ENCODE assay signal across 8 cellular contexts in genomic region chr1:21289700-21290545, GRCh38. TPM values are rescaled to one million over a fixed set of nuclear protein-coding genes. Genes with fewer than 3 reads are reported as not detected.
DNase-seq lines count a peak whose midpoint lies in the region; ATAC-seq, FAIRE-seq and TF ChIP-seq lines count a peak whose summit lies in the region.

ECE1 (minus strand) TSS chr1:21290463; CDS start chr1:21290414, 49 bp downstream.

- H3K79me2 ChIP-seq in Loucy (ENCODE audit: insufficient read depth, low read length) = no peaks in the 10 kb centered on the region
- H3K79me2 ChIP-seq in H1 (ENCODE audit: control insufficient read depth in 1 of 2, insufficient read depth in 2 of 2, low read length in 2 of 2) = no peaks in the 10 kb centered on the region; a peak in 1 of 4 replicates

- H3K9me3 ChIP-seq in CD8-positive, alpha-beta memory T cell (ENCODE audit: low read length) = no peaks in the 10 kb centered on the region
- H3K9me3 ChIP-seq in Loucy (ENCODE audit: insufficient read depth, low read depth, low read length) (no peaks in the 10 kb centered on the region), H1 (ENCODE audit: insufficient read depth in 2 of 2, low read depth in 1 of 2, low read length in 1 of 2) (no peaks in the 10 kb centered on the region), mononuclear cell (ENCODE audit: low read depth, low read length) (no peaks in the 10 kb centered on the region)

- ATAC-seq in HG02678 (IDR thresholded peaks at IDR 0.05; ENCODE audit: unreplicated experiment) = no peak

- peak; percentile 42 to 71 (median 48) for DNase-seq in CD8-positive, alpha-beta memory T cell
- DNase-seq in activated CD4-positive, alpha-beta T cell treated with anti-CD3 and anti-CD28 coated beads, Interleukin-2, amount 50 U/mL, for 48 hours = peak; percentile 51 to 55
- DNase-seq in H1 (ENCODE audit: low read depth in 1 of 2, low spot score in 2 of 2) = peak in 1 of 2 experiments; percentile 80
- no peak for DNase-seq in NCI-H2107 treated with DMSO at 0.1 percent for 48 hours (lab: John Stamatoyannopoulos, UW; ENCODE audit: unreplicated experiment)

- H2AK5ac ChIP-seq in H1 (ENCODE audit: low read depth, low read length) = no peak within 1 kb of the TSS; the same call in 1 of the 2 replicates

- no peaks in the 10 kb centered on the region for H3K36me3 ChIP-seq in CD8-positive, alpha-beta memory T cell (ENCODE audit: insufficient read depth, low read length)
- H3K36me3 ChIP-seq in Loucy (ENCODE audit: insufficient read depth, low read length) (no peaks in the 10 kb centered on the region), H1 (ENCODE audit: control insufficient read depth in 2 of 4, insufficient read depth in 4 of 4, low read length in 3 of 4) (no peaks in the 10 kb centered on the region)

- peak within 1 kb of the TSS; percentile 95 for H4K91ac ChIP-seq in H1 (replicated peaks; ENCODE audit: insufficient read length, low read length)

- H3K9me3 Mint-ChIP-seq in CD8-positive, alpha-beta memory T cell = no peaks in the 10 kb centered on the region

- TF ChIP-seq POLR2A in H1 (IDR thresholded peaks at IDR 0.05; ENCODE audit: control extremely low read depth in 1 of 2, low read depth in 2 of 2, low read length in 2 of 2) = no peak

- H3K56ac ChIP-seq in H1 (replicated peaks; ENCODE audit: insufficient read length, low read depth, low read length) = no peak within 1 kb of the TSS

- H3K9ac ChIP-seq in Loucy (ENCODE audit: low read depth, low read length, poor library complexity, severe bottlenecking) = peak within 1 kb of the TSS; percentile 73
- H3K9ac ChIP-seq in H1 (replicated peaks in 1 of 4; ENCODE audit: extremely low read depth in 1 of 4, low read depth in 3 of 4, low read length in 3 of 4) = peak within 1 kb of the TSS in 3 of 4 experiments; percentile 13 to 67 (median 65); a peak in 3 of 7 replicates

- H2AFZ ChIP-seq in Loucy (ENCODE audit: low read length) (peak within 1 kb of the TSS; percentile 57), H1 (ENCODE audit: low read length) (peak within 1 kb of the TSS; percentile 47; the same call in 1 of the 2 replicates)

- peak within 1 kb of the TSS; percentile 69 for H3K4me2 ChIP-seq in Loucy (ENCODE audit: low read depth, low read length, poor library complexity, severe bottlenecking)
- peak within 1 kb of the TSS; percentile 86 to 87 for H3K4me2 ChIP-seq in H1 (ENCODE audit: insufficient read depth in 1 of 2, low read depth in 2 of 2, low read length in 2 of 2)

- H2BK5ac ChIP-seq in H1 (ENCODE audit: low read depth, low read length) = peak within 1 kb of the TSS; percentile 67; the same call in 1 of the 2 replicates

- H2BK15ac ChIP-seq in H1 (ENCODE audit: low read length) = peak within 1 kb of the TSS; percentile 95; the same call in 1 of the 2 replicates

- H2BK20ac ChIP-seq in H1 (ENCODE audit: low read length) = no peak within 1 kb of the TSS

- peaks cover 0 to 2% of the 10 kb centered on the region in 2 donors for H3K27me3 Mint-ChIP-seq in CD8-positive, alpha-beta memory T cell

- peak within 1 kb of the TSS; percentile 90 for H3K18ac ChIP-seq in H1 (ENCODE audit: extremely low read depth, low read length)

- no peak within 1 kb of the TSS; the same call in 1 of the 2 replicates for H4K8ac ChIP-seq in H1 (ENCODE audit: extremely low read depth, insufficient read depth, low read length)

- TF ChIP-seq RAD21 in H1 (IDR thresholded peaks at IDR 0.05 in 1 of 2, conservative IDR thresholded peaks at IDR 0.05 in 1 of 2; ENCODE audit: low read depth in 2 of 2, low read length in 2 of 2) = no peak

- no peak within 1 kb of the TSS for H3K23ac ChIP-seq in H1 (ENCODE audit: insufficient read length)

- no peaks in the 10 kb centered on the region for H3K9me2 ChIP-seq in Loucy (replicated peaks; ENCODE audit: low read depth, low read length)

- peak within 1 kb of the TSS; percentile 24 for H3K14ac ChIP-seq in H1 (ENCODE audit: insufficient read length)

- peak within 1 kb of the TSS; percentile 95 to 100 (median 98) for H3K27ac Mint-ChIP-seq in CD8-positive, alpha-beta memory T cell

- no peaks in the 10 kb centered on the region for H3K27me3 ChIP-seq in CD8-positive, alpha-beta memory T cell (ENCODE audit: insufficient read depth, low read length, poor library complexity, severe bottlenecking)
- H3K27me3 ChIP-seq in Loucy (ENCODE audit: insufficient read depth, low read length, poor library complexity, severe bottlenecking) (no peaks in the 10 kb centered on the region), H1 (replicated peaks in 1 of 4; ENCODE audit: control insufficient read depth in 3 of 4, extremely low read depth in 1 of 4, insufficient read depth in 3 of 4, low read length in 3 of 4) (peaks cover 0 to 4% (median 0%) of the 10 kb centered on the region in 4 experiments; a peak in 2 of 7 replicates), mononuclear cell (ENCODE audit: insufficient read depth, low read length) (no peaks in the 10 kb centered on the region)

- peaks cover 0 to 14% (median 5%) of the 10 kb centered on the region in 3 donors for H3K36me3 Mint-ChIP-seq in CD8-positive, alpha-beta memory T cell

- CTCF ChIA-PET in CD8-positive, alpha-beta memory T cell (lab: Charles Lee) = interaction anchor here (0.8 to 7.8 kb wide), 4 partner anchors 10 to 44 kb away, joined by 3 to 49 read pairs (median 12); no protein-coding TSS in a partner anchor
- CTCF ChIA-PET in H1 (lab: Charles Lee; ENCODE audit: partially characterized antibody) = interaction anchor here (1.8 to 5.1 kb wide), 2 partner anchors 20 to 45 kb away, joined by 14 to 20 read pairs; no protein-coding TSS in a partner anchor

- no peak for TF ChIP-seq EP300 in H1 (IDR thresholded peaks at IDR 0.05; ENCODE audit: borderline replicate concordance in 1 of 2, low read depth in 2 of 2, low read length in 2 of 2)

- WGBS in H1 (ENCODE audit: extremely low coverage in 1 of 2, insufficient coverage in 1 of 2, insufficient read length in 1 of 2, insufficient replicate concordance in 2 of 2, low coverage in 1 of 2, low lambda C conversion rate in 2 of 2, missing lambda C conversion rate in 1 of 2), 2 experiments = 22% methylated on average over 7 of the region's 90 CpGs; no CpG with 5 or more reads in 1 of the 2 experiments

- POLR2A ChIA-PET in CD8-positive, alpha-beta memory T cell (lab: Charles Lee) = interaction anchor here (3.1 kb wide), 1 partner anchor 55 kb away, joined by 9 read pairs; no protein-coding TSS in a partner anchor
- POLR2A ChIA-PET in H1 (lab: Charles Lee; ENCODE audit: partially characterized antibody) = interaction anchor here (1.3 kb wide), 1 partner anchor 10 kb away, joined by 7 read pairs; no protein-coding TSS in a partner anchor

- peak within 1 kb of the TSS; percentile 81 for H3K4me3 ChIP-seq in CD8-positive, alpha-beta memory T cell (ENCODE audit: low read length)
- peak within 1 kb of the TSS; percentile 76 for H3K4me3 ChIP-seq in Loucy (ENCODE audit: low read length, poor library complexity, severe bottlenecking)
- H3K4me3 ChIP-seq in H1 (ENCODE audit: extremely low read depth in 1 of 4, insufficient read depth in 2 of 4, low read depth in 3 of 4, low read length in 4 of 4) = peak within 1 kb of the TSS; percentile 49 to 94 (median 72)
- peak within 1 kb of the TSS; percentile 51 for H3K4me3 ChIP-seq in mononuclear cell (ENCODE audit: low read length)

- H3K4me1 Mint-ChIP-seq in CD8-positive, alpha-beta memory T cell = peaks cover 53 to 66% (median 60%) of the 10 kb centered on the region in 3 donors

- H3F3A ChIP-seq in Loucy (ENCODE audit: low read depth) = no peaks in the 10 kb centered on the region; the same call in 1 of the 2 replicates

- TF ChIP-seq CTCF in Loucy (conservative IDR thresholded peaks at IDR 0.05; ENCODE audit: low read length) (no peak), H1 (IDR thresholded peaks at IDR 0.05; ENCODE audit: control extremely low read depth in 1 of 3, insufficient read depth in 1 of 3, low read depth in 1 of 3, low read length in 3 of 3) (no peak), subcutaneous adipose tissue (IDR thresholded peaks at IDR 0.05; ENCODE audit: low read depth) (no peak)

- peak within 1 kb of the TSS; percentile 53 for H3K27ac ChIP-seq in CD8-positive, alpha-beta memory T cell (ENCODE audit: low read depth, low read length)
- H3K27ac ChIP-seq in H1 (ENCODE audit: low read depth, low read length) = no peak within 1 kb of the TSS

- H3K23me2 ChIP-seq in H1 (ENCODE audit: low read depth, low read length) = peaks cover 6% of the 10 kb centered on the region

- peak within 1 kb of the TSS; percentile 18 for H2BK120ac ChIP-seq in H1 (replicated peaks; ENCODE audit: low read depth, low read length)

- H3K4me1 ChIP-seq in CD8-positive, alpha-beta memory T cell (ENCODE audit: insufficient read depth, low read length) = peaks cover 55% of the 10 kb centered on the region
- peaks cover 38% of the 10 kb centered on the region for H3K4me1 ChIP-seq in Loucy (ENCODE audit: insufficient read depth, low read length, poor library complexity, severe bottlenecking)
- H3K4me1 ChIP-seq in H1 (replicated peaks in 1 of 4; ENCODE audit: control insufficient read depth in 3 of 4, insufficient read depth in 4 of 4, low read length in 3 of 4) = peaks cover 0 to 24% (median 16%) of the 10 kb centered on the region in 4 experiments; a peak in 6 of 7 replicates
- H3K4me1 ChIP-seq in mononuclear cell (ENCODE audit: insufficient read depth, low read length) = peaks cover 76% of the 10 kb centered on the region

- peak within 1 kb of the TSS; percentile 57 for H3K4ac ChIP-seq in H1 (replicated peaks; ENCODE audit: insufficient read length, low read depth, low read length)

- peak within 1 kb of the TSS; percentile 96 for H4K5ac ChIP-seq in H1 (ENCODE audit: insufficient read length, low read depth, low read length)

- H3K79me1 ChIP-seq in H1 (ENCODE audit: low read depth, low read length) = no peaks in the 10 kb centered on the region; the same call in 1 of the 2 replicates

- FAIRE-seq in H1 (lab: Jason Lieb, UNC) = no peak

- 0 out of 2 replicates have a peak within 1 kb of the TSS, but pooled peaks have one; percentile 68 for H2BK12ac ChIP-seq in H1 (ENCODE audit: low read depth, low read length)

- H3K4me3 Mint-ChIP-seq in CD8-positive, alpha-beta memory T cell = peak within 1 kb of the TSS; percentile 88 to 94 (median 92)

- H4K20me1 ChIP-seq in Loucy (ENCODE audit: insufficient read depth, low read length, poor library complexity, severe bottlenecking) (no peaks in the 10 kb centered on the region), H1 (replicated peaks in 1 of 2; ENCODE audit: control insufficient read depth in 1 of 2, insufficient read depth in 2 of 2, low read length in 2 of 2) (peaks cover 0 to 1% of the 10 kb centered on the region in 2 experiments)

RNA-seq across cellular contexts. Expression of gene ECE1, which starts in this region (rescaled TPM):
- 10 to 100 TPM; 78.2 to 88.4 TPM for total RNA-seq in CD8-positive, alpha-beta memory T cell
- polyA plus RNA-seq in CD8-positive, alpha-beta memory T cell = 41.5 TPM
- total RNA-seq in H1 (2021; fragmentation: NEBNext Ultra II Directional; extraction: Animal tissue kit (Norgen Biotek cat#: 25700)) = 36.8 and 37.1 TPM in 2 replicates
- 21.4 and 26.7 TPM in 2 replicates for polyA plus RNA-seq in H1 (2011; rRNA removed)
- 15.9 TPM for polyA plus RNA-seq in H1 (2011; cell fraction: cytosol; rRNA removed)
- polyA plus RNA-seq in H1 (2011; cell fraction: nucleus; rRNA removed) = 24.2 TPM
- polyA plus RNA-seq in H1 (2012, experiment 1 of 2) = 23.4 to 31.1 TPM (median 26.4 TPM) in 4 replicates
- polyA plus RNA-seq in H1 (2012, experiment 2 of 2) = 17.3 TPM
- polyA plus RNA-seq in H1 (2013, experiment 1 of 2) = 44.8 TPM
- polyA plus RNA-seq in H1 (2013, experiment 2 of 2) = 44.6 TPM
- polyA minus RNA-seq in H1 (2011; rRNA and poly(A)+ RNA removed) = 23.9 and 27.9 TPM in 2 replicates
- 13.4 TPM for polyA minus RNA-seq in H1 (2011; cell fraction: cytosol; rRNA and poly(A)+ RNA removed)
- 12.3 TPM for polyA minus RNA-seq in H1 (2011; cell fraction: nucleus; rRNA and poly(A)+ RNA removed)
- total RNA-seq in mononuclear cell (72.4 TPM), subcutaneous adipose tissue (100 to 1,000 TPM in 2 of 4 donors, 10 to 100 TPM in 2; 75.7 to 188 (median 96.7) TPM)
